ENCODE assay signal across 4 cellular contexts in the genomic region with DNA sequence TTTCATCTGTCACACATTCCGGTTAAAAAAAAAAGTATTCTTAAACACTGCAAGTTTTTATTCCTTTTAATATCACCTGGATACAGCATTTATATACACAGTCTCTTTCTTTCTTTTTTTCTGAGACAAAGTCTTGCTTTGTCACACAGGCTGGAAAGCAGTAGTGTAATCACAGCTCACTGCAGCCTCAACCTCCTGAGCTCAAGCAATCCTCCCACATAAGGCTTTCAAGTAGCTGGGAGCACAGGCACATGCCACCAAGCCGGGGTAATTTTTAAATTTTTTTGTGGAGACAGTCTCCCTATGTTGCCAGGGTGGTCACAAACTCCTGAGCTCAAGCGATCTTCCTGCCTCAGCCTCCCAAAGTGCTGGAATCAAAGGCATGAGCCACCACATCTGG. TPM values are rescaled to one million over a fixed set of nuclear protein-coding genes. Genes with fewer than 3 reads are reported as not detected.
"Had no signal": no experiment of that assay in that cellular context is flagged by ENCODE, and none has a peak within 500 bp of the region (broad histone marks: within the 10 kb centered on the region; RNA-seq: fewer than 3 reads in every experiment).

No MANE protein-coding gene starts in this region.

- DNase-seq: GDM1, GF-D8 had no signal

- ATAC-seq: GM12878 had no signal

RNA-seq across cellular contexts. Expression of a gene that starts 53.6 kb away (rescaled TPM):
- total RNA-seq: G401, GM12878 had no signal
